4 cellular contexts compared by ENCODE assay signal in the genomic region with DNA sequence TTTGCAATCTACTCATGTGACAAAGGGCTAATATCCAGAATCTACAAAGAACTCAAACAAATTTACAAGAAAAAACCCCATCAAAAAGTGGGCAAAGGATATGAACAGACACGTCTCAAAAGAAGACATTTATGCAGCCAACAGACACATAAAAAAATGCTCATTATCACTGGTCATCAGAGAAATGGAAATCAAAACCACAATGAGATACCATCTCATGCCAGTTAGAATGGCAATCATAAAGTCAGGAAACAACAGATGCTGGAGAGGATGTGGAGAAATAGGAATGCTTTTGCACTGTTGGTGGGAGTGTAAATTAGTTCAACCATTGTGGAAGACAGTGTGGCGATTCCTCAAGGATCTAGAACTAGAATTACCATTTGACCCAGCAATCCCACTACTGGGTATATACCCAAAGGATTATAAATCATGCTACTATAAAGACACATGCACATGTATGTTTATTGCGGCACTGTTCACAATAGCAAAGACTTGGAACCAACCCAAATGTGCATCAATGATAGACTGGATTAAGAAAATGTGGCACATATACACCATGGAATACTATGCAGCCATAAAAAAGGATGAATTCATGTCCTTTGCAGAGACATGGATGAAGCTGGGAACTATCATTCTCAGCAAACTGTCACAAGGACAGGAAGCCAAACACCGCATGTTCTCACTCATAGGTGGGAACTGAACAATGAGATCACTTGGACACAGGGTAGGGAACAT. TPM values are rescaled to one million over a fixed set of nuclear protein-coding genes. Genes with fewer than 3 reads are reported as not detected.
"Had no signal": no experiment of that assay in that cellular context is flagged by ENCODE, and none has a peak within 500 bp of the region (broad histone marks: within the 10 kb centered on the region; RNA-seq: fewer than 3 reads in every experiment).

No MANE protein-coding gene starts in this region.

RNA-seq across cellular contexts. Expression of gene FMOD, which starts 36.7 kb away (rescaled TPM):
- total RNA-seq: activated CD8-positive, alpha-beta T cell treated with anti-CD3 and anti-CD28 coated beads, Interleukin-2, amount 10 ng/mL, durations not matched to agents 7 days and 5 days; M059J; OCI-LY7; PC-9 had no signal
